Comparison of ENCODE assay signal across 7 cellular contexts in genomic region chr1:30757976-30758688, GRCh38.
A peak's percentile ranks its signal among the peaks of the same experiment; 100 is the strongest.
DNase-seq lines count a peak whose midpoint lies in the region; ATAC-seq and TF ChIP-seq lines count a peak whose summit lies in the region.

No MANE protein-coding gene starts in this region.

- H3K27ac ChIP-seq in coronary artery (peak overlapping the region; percentile 69 to 82), skin epidermis (peak overlapping the region in 19 of 21 experiments; percentile 57 to 99 (median 89))

- H3K79me2 ChIP-seq in Loucy (ENCODE audit: insufficient read depth, low read length) = peaks cover 49% of the 10 kb centered on the region

- H3K4me3 ChIP-seq in GM06990 (replicated peaks; ENCODE audit: low read depth, low read length) (peak overlapping the region; percentile 99), Loucy (ENCODE audit: low read length, poor library complexity, severe bottlenecking) (peak overlapping the region; percentile 90), coronary artery (peak overlapping the region; percentile 62), skin epidermis (peak overlapping the region; percentile 25 to 49 (median 43))

- H3F3A ChIP-seq in Loucy (ENCODE audit: low read depth) = no peaks in the 10 kb centered on the region

- peaks cover 12% of the 10 kb centered on the region for H3K36me3 ChIP-seq in GM06990 (ENCODE audit: control insufficient read depth, insufficient read depth, low read length)
- H3K36me3 ChIP-seq in Loucy (ENCODE audit: insufficient read depth, low read length) = no peaks in the 10 kb centered on the region

- DNase-seq in GM06990 (ENCODE audit: extremely low read depth, insufficient read length) (no peak), coronary artery (ENCODE audit: low spot score) (no peak)
- DNase-seq in stimulated activated CD4-positive, alpha-beta T cell treated with anti-CD3 and anti-CD28 coated beads, Interleukin-4, amount 100 ng/mL, for 4 hours = no peak

- H3K9ac ChIP-seq in Loucy (ENCODE audit: low read depth, low read length, poor library complexity, severe bottlenecking) = peak overlapping the region; percentile 96

- peaks cover 33% of the 10 kb centered on the region for H4K20me1 ChIP-seq in Loucy (ENCODE audit: insufficient read depth, low read length, poor library complexity, severe bottlenecking)

- H3K4me2 ChIP-seq in Loucy (ENCODE audit: low read depth, low read length, poor library complexity, severe bottlenecking) = peak overlapping the region; percentile 100

- no peak overlapping the region for H2AFZ ChIP-seq in Loucy (ENCODE audit: low read length)

- no peaks in the 10 kb centered on the region for H3K9me3 ChIP-seq in Loucy (ENCODE audit: insufficient read depth, low read depth, low read length)

- peaks cover 80% of the 10 kb centered on the region for H3K4me1 ChIP-seq in Loucy (ENCODE audit: insufficient read depth, low read length, poor library complexity, severe bottlenecking)

- ATAC-seq in HG03025 (IDR thresholded peaks at IDR 0.05; ENCODE audit: low FRiP score, unreplicated experiment) (no peak), GM21723 (IDR thresholded peaks at IDR 0.05; ENCODE audit: unreplicated experiment) (no peak)

- TF ChIP-seq CTCF in GM06990 (IDR thresholded peaks at IDR 0.05; ENCODE audit: insufficient read depth, low read length, poor library complexity, severe bottlenecking) = no peak
- no peak for TF ChIP-seq CTCF in Loucy (conservative IDR thresholded peaks at IDR 0.05; ENCODE audit: low read length)
- TF ChIP-seq CTCF in coronary artery (IDR thresholded peaks at IDR 0.05) = no peak

- no peaks in the 10 kb centered on the region for H3K9me2 ChIP-seq in Loucy (replicated peaks; ENCODE audit: low read depth, low read length)

- H3K27me3 ChIP-seq in GM06990 (replicated peaks; ENCODE audit: control insufficient read depth, insufficient read depth, low read length) (no peaks in the 10 kb centered on the region), Loucy (ENCODE audit: insufficient read depth, low read length, poor library complexity, severe bottlenecking) (peaks cover 3% of the 10 kb centered on the region)

Comparison
In these comparisons a context has a peak if more than half of its experiments do, and no peak if none do; other contexts are left out.
1. H3K4me3 ChIP-seq: peak in every context shown above with its lines; median percentile 99 in GM06990; 90 in Loucy; 62 in coronary artery; 43 in skin epidermis.